9 cellular contexts compared by ENCODE assay signal in genomic region chr16:24253192-24253591, GRCh38. TPM values are rescaled to one million over a fixed set of nuclear protein-coding genes. Genes with fewer than 3 reads are reported as not detected.
A peak's percentile ranks its signal among the peaks of the same experiment; 100 is the strongest.
DNase-seq lines count a peak whose midpoint lies in the region; ATAC-seq, FAIRE-seq and TF ChIP-seq lines count a peak whose summit lies in the region.
"Had no signal": no experiment of that assay in that cellular context is flagged by ENCODE, and none has a peak within 500 bp of the region (broad histone marks: within the 10 kb centered on the region; RNA-seq: fewer than 3 reads in every experiment).

No MANE protein-coding gene starts in this region.

- POLR2A ChIA-PET in PC-3 (lab: Charles Lee; ENCODE audit: unreplicated experiment) = no interaction called here

- H3K36me3 ChIP-seq in PC-3 (ENCODE audit: low read depth, low read length) = no peaks in the 10 kb centered on the region
- no peaks in the 10 kb centered on the region for H3K36me3 ChIP-seq in small intestine (ENCODE audit: control insufficient read depth in 2 of 2, insufficient read depth in 2 of 2, low read length in 2 of 2)

- no peaks in the 10 kb centered on the region for H3K79me2 ChIP-seq in PC-3 (ENCODE audit: low read length)

- no peak overlapping the region for H3K4me2 ChIP-seq in PC-3 (ENCODE audit: low read length)

- WGBS in small intestine, 3 donors = 10 to 15% (median 12%) methylated on average over 7 of the region's 7 CpGs

- H3K27ac ChIP-seq in PC-3 (ENCODE audit: low read length) = no peak overlapping the region
- H3K27ac ChIP-seq in small intestine (ENCODE audit: low read depth in 1 of 2, low read length in 1 of 2) = no peak overlapping the region

- H3K9me3 ChIP-seq in PC-3 (ENCODE audit: low read length) (no peaks in the 10 kb centered on the region), small intestine (ENCODE audit: control insufficient read depth, low read depth) (no peaks in the 10 kb centered on the region)

- no peaks in the 10 kb centered on the region for H3K9me2 ChIP-seq in PC-3 (replicated peaks; ENCODE audit: low read length)

- no peak for FAIRE-seq in small intestine (lab: Jason Lieb, UNC)
- FAIRE-seq: TTC549 had no signal

- no TSS peak for BruUV-seq in PC-3 (replicated peaks; lab: Mats Ljungman, UMichigan)

- H3K9ac ChIP-seq in PC-3 (ENCODE audit: low read length) = no peak overlapping the region

- DNase-seq in DMS53 treated with DMSO at 0.1 percent for 48 hours (lab: John Stamatoyannopoulos, UW; ENCODE audit: unreplicated experiment) (peak; percentile 10), PC-3 (peak; percentile 51), left ventricle myocardium superior (peak; percentile 33), small intestine (peak; percentile 55)
- DNase-seq in activated naive CD4-positive, alpha-beta T cell treated with anti-CD3 and anti-CD28 coated beads, Interleukin-2, amount 50 U/mL, for 16 hours = peak; percentile 21

- H3K4me1 ChIP-seq in PC-3 (ENCODE audit: insufficient read depth, low read length) (no peaks in the 10 kb centered on the region), small intestine (ENCODE audit: control insufficient read depth in 2 of 2, insufficient read depth in 1 of 2, low read depth in 1 of 2, low read length in 1 of 2) (no peaks in the 10 kb centered on the region)

- intact Hi-C loops in PC-3 (cut with micrococcal nuclease) = loop anchor here (2.0 kb wide), 1 partner anchor 210 kb away; no protein-coding TSS in a partner anchor
- intact Hi-C loops in left ventricle myocardium superior (cut with micrococcal nuclease) = loop anchor here (10.0 kb wide), 1 partner anchor 208 kb away; no protein-coding TSS in a partner anchor

- peak; percentile 60 for TF ChIP-seq CTCF in PC-3 (conservative IDR thresholded peaks at IDR 0.05; ENCODE audit: low read depth, low read length)

- CTCF ChIA-PET in PC-3 (lab: Charles Lee) = interaction anchor here (0.8 to 1.0 kb wide), 2 partner anchors 22 to 183 kb away, joined by 3 to 5 read pairs; no protein-coding TSS in a partner anchor

- H2AFZ ChIP-seq in PC-3 (ENCODE audit: low read length) = no peak overlapping the region

- H3K4me3 ChIP-seq in PC-3 (ENCODE audit: low read length) (no peak overlapping the region), small intestine (ENCODE audit: low read depth in 1 of 2, low read length in 2 of 2) (no peak overlapping the region)

- no peaks in the 10 kb centered on the region for H3F3A ChIP-seq in PC-3 (ENCODE audit: low read length, unreplicated experiment)

- H3K27me3 ChIP-seq in PC-3 (ENCODE audit: low read length) (peaks cover 16% of the 10 kb centered on the region), small intestine (ENCODE audit: control insufficient read depth in 2 of 2, insufficient read depth in 2 of 2, low read length in 2 of 2) (peaks cover 2% of the 10 kb centered on the region in 2 donors)

- ATAC-seq in HG03565 (IDR thresholded peaks at IDR 0.05; ENCODE audit: unreplicated experiment) (peak; percentile 45), PC-3 (peak; percentile 48), left ventricle myocardium superior (peak; percentile 53), GM18867 (IDR thresholded peaks at IDR 0.05; ENCODE audit: unreplicated experiment) (no peak), HG02885 (IDR thresholded peaks at IDR 0.05; ENCODE audit: poor library complexity, unreplicated experiment) (no peak)

- no peaks in the 10 kb centered on the region for H4K20me1 ChIP-seq in PC-3 (ENCODE audit: low read length)

RNA-seq across cellular contexts. Expression of gene CACNG3, which starts 2.9 kb away (rescaled TPM):
- total RNA-seq in PC-3 (2014; rRNA removed) (not detected in 2 replicates), left ventricle myocardium superior (not detected)
- not detected for polyA plus RNA-seq in small intestine

Comparison
In these comparisons a context has a peak if more than half of its experiments do, and no peak if none do; other contexts are left out.
1. ATAC-seq: peak in HG03565 (single experiment), PC-3 (single experiment) and left ventricle myocardium superior (single experiment); none in GM18867 (single experiment) and HG02885 (single experiment).
2. Peak in every context shown above with its lines, with median percentiles within 50 percentile points of each other: DNase-seq.